In the genomic region with DNA sequence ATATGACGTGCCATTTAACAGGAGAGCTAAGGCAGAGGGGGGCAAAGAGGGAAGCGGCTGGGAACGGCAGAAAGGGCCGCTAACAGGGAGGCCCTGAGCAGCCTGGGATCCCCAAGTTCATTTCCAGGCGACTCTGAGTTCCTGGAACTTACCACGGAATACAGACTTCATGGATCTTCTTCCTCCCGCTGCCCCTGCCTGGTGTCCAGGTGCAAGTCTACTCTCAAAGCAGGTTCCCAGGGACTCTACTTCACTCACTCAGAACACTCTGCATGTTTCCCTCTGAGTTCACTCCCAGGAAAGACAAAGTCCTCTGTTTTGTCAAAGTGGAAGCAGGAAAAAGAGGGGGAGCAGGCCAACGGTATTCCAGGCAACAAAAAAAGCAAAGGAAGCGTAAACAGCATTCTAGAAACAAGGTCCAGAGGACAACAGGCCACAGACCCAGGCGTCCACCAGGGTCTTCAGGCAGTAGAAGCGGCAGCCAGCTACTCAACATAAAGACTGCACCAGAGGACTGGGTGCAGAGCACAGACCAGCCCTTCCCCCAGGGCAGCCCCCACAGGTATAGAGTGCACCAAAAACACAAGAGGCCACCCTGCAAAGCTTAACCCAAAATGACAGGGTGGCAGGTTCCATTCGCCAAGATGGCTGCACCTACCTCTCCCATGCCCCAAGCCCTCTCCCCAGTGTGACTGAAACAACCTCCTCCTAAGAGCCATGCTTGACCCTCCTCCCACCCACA, we compare ENCODE assay signal across 12 cellular contexts. TPM values are rescaled to one million over a fixed set of nuclear protein-coding genes. Genes with fewer than 3 reads are reported as not detected.
DNase-seq lines count a peak whose midpoint lies in the region; ATAC-seq and TF ChIP-seq lines count a peak whose summit lies in the region.
"Had no signal": no experiment of that assay in that cellular context is flagged by ENCODE, and none has a peak within 500 bp of the region (broad histone marks: within the 10 kb centered on the region; RNA-seq: fewer than 3 reads in every experiment).

No MANE protein-coding gene starts in this region.

- H3K27me3 ChIP-seq in GM23248 (replicated peaks; ENCODE audit: insufficient read depth): no peaks in the 10 kb centered on the region
- H3K27me3 ChIP-seq in heart right ventricle: peaks cover 0 to 8% (median 0%) of the 10 kb centered on the region in 7 donors

- intact Hi-C loops in heart right ventricle (cut with DNase I): loop anchor here in 1 of 10 donors (5.0 kb wide), 1 partner anchor 34 kb away; no protein-coding TSS in a partner anchor

- in situ Hi-C loops in GM23248 (cut with MboI): no loop called here

- CTCF ChIA-PET in RWPE1 (lab: Yijun Ruan, JAX): no interaction called here

- H3K9me3 ChIP-seq in GM23248 (ENCODE audit: low read depth) (no peaks in the 10 kb centered on the region), heart right ventricle (peaks cover 0 to 6% (median 0%) of the 10 kb centered on the region in 11 donors)

- peaks cover 12% of the 10 kb centered on the region; the same call in 1 of the 2 replicates for H4K20me1 ChIP-seq in GM23248 (ENCODE audit: insufficient read depth)

- H3K9me2 ChIP-seq in GM23248 (ENCODE audit: insufficient read depth): no peaks in the 10 kb centered on the region

- H3K9ac ChIP-seq in GM23248: peak overlapping the region; percentile 84

- H3K4me3 ChIP-seq in GM23248 (peak overlapping the region; percentile 70), heart right ventricle (peak overlapping the region in 9 of 10 donors; percentile 3 to 92 (median 81)), skeletal muscle cell (ENCODE audit: low read depth, low read length) (peak overlapping the region; percentile 68)

- no peak overlapping the region for H2AFZ ChIP-seq in GM23248

- TF ChIP-seq CTCF in RWPE1 (conservative IDR thresholded peaks at IDR 0.05; ENCODE audit: low read depth) (no peak), heart right ventricle (IDR thresholded peaks at IDR 0.05) (no peak)

- WGBS in GM23248 (ENCODE audit: low coverage in 1 of 2, low lambda C conversion rate in 2 of 2, missing lambda C conversion rate in 2 of 2), 2 experiments: 79% methylated on average over 12 of the region's 12 CpGs
- WGBS in heart right ventricle, 2 donors: 68 to 72% methylated on average over 12 of the region's 12 CpGs

- H3K79me2 ChIP-seq in GM23248 (ENCODE audit: insufficient read depth): peaks cover 76% of the 10 kb centered on the region

- H3K4me1 ChIP-seq in GM23248 (ENCODE audit: insufficient read depth): peaks cover 19% of the 10 kb centered on the region
- H3K4me1 ChIP-seq in heart right ventricle: peaks cover 0 to 62% (median 31%) of the 10 kb centered on the region in 9 donors

- H3K27ac ChIP-seq in GM23248 (peak overlapping the region; percentile 89; the same call in 1 of the 2 replicates), RWPE1 (peak overlapping the region; percentile 21), heart right ventricle (peak overlapping the region in 9 of 10 donors; percentile 14 to 93 (median 86))

- H3K4me2 ChIP-seq in GM23248 (ENCODE audit: unreplicated experiment): peak overlapping the region; percentile 81

- H3K36me3 ChIP-seq in GM23248 (ENCODE audit: low read depth): no peaks in the 10 kb centered on the region
- peaks cover 0 to 11% (median 0%) of the 10 kb centered on the region in 9 donors for H3K36me3 ChIP-seq in heart right ventricle

- H3F3A ChIP-seq in GM23248 (ENCODE audit: insufficient read depth): peaks cover 17% of the 10 kb centered on the region; the same call in 1 of the 2 replicates

- ATAC-seq in heart right ventricle (no peak), GM21737 (IDR thresholded peaks at IDR 0.05; ENCODE audit: unreplicated experiment) (no peak), GM19035 (IDR thresholded peaks at IDR 0.05; ENCODE audit: unreplicated experiment) (no peak)

- DNase-seq in GM23248 (no peak), RWPE1 (ENCODE audit: low spot score) (no peak), heart right ventricle (no peak), skeletal muscle cell (ENCODE audit: low read depth) (no peak), NCI-H1694 treated with DMSO at 0.1 percent for 48 hours (lab: John Stamatoyannopoulos, UW) (no peak)
- DNase-seq in activated CD8-positive, alpha-beta memory T cell treated with anti-CD3 and anti-CD28 coated beads for 24 hours: no peak
- DNase-seq: activated CD4-positive, alpha-beta memory T cell treated with anti-CD3 and anti-CD28 coated beads, Interleukin-2, amount 10 ng/mL, durations not matched to agents 7 days and 5 days; foreskin melanocyte; midbrain; NCI-H226 had no signal

- POLR2A ChIA-PET in RWPE1 (lab: Yijun Ruan, JAX; ENCODE audit: low non-redundant PET): no interaction called here

RNA-seq across cellular contexts. Expression of a gene that starts 3.0 kb away (rescaled TPM):
- total RNA-seq in GM23248 (2014; rRNA removed; shearing (Covaris generic)): 11.8 and 27.8 TPM in 2 replicates
- polyA plus RNA-seq in GM23248 (2016; fragmentation: Nextera tagmentation; extraction: Ambion mirVana) (28.6 and 30.7 TPM in 2 replicates), heart right ventricle (10 to 100 TPM; 25.1 to 30.4 TPM)
- 10 to 100 TPM; 11.1 to 34.6 (median 16.3) TPM for total RNA-seq in heart right ventricle

RNA-seq across cellular contexts. Expression of a gene that starts 50.4 kb away (rescaled TPM):
- total RNA-seq in GM23248 (2014; rRNA removed; shearing (Covaris generic)): 1.4 and 4.3 TPM in 2 replicates
- polyA plus RNA-seq in GM23248 (2016; fragmentation: Nextera tagmentation; extraction: Ambion mirVana): 1.2 and 1.3 TPM in 2 replicates
- total RNA-seq in heart right ventricle: 1 to 10 TPM in 2 of 10 donors, under 1 TPM in 8; 0.14 to 2.8 (median 0.62) TPM
- under 1 TPM; 0.80 to 0.91 TPM for polyA plus RNA-seq in heart right ventricle

Comparison
In these comparisons a context has a peak if more than half of its experiments do, and no peak if none do; other contexts are left out.
1. H3K27ac ChIP-seq: peak in every context shown above with its lines; median percentile 89 in GM23248; 86 in heart right ventricle; 21 in RWPE1.